Comparison of ENCODE assay signal across 8 cellular contexts in genomic region chr4:93788712-93789111, GRCh38. TPM values are rescaled to one million over a fixed set of nuclear protein-coding genes. Genes with fewer than 3 reads are reported as not detected.
DNase-seq lines count a peak whose midpoint lies in the region; ATAC-seq and TF ChIP-seq lines count a peak whose summit lies in the region.

No MANE protein-coding gene starts in this region.

- no peaks in the 10 kb centered on the region for H3K9me2 ChIP-seq in HCT116 (ENCODE audit: insufficient read depth)

- no peaks in the 10 kb centered on the region for H3K4me1 ChIP-seq in HCT116 (ENCODE audit: control insufficient read depth in 1 of 2, insufficient read depth in 2 of 2, low read length in 2 of 2)
- no peaks in the 10 kb centered on the region for H3K4me1 ChIP-seq in RWPE2 (ENCODE audit: insufficient read depth, poor library complexity, severe bottlenecking)
- no peaks in the 10 kb centered on the region for H3K4me1 ChIP-seq in spleen

- TF ChIP-seq RAD21 in HCT116 (IDR thresholded peaks at IDR 0.05; ENCODE audit: low read depth) = peak; percentile 36; the same call in 1 of the 2 replicates

- POLR2A ChIA-PET in HCT116 (lab: Charles Lee) = no interaction called here

- H3K4me3 ChIP-seq in HCT116 (replicated peaks in 1 of 2; ENCODE audit: low read depth in 1 of 2, low read length in 2 of 2) (no peak overlapping the region), RWPE2 (ENCODE audit: severe bottlenecking) (no peak overlapping the region), spleen (no peak overlapping the region)

- no peaks in the 10 kb centered on the region for H3K27me3 ChIP-seq in HCT116 (ENCODE audit: insufficient read depth, low read length)
- no peaks in the 10 kb centered on the region for H3K27me3 ChIP-seq in RWPE2 (ENCODE audit: insufficient read depth, poor library complexity, severe bottlenecking)
- no peaks in the 10 kb centered on the region for H3K27me3 ChIP-seq in spleen (replicated peaks in 1 of 7)

- no peaks in the 10 kb centered on the region for H4K20me1 ChIP-seq in HCT116 (ENCODE audit: insufficient read depth)

- H3K79me2 ChIP-seq in HCT116 (ENCODE audit: insufficient read depth, low read length) = no peaks in the 10 kb centered on the region

- ATAC-seq in HCT116 (peak; percentile 85), RWPE2 (ENCODE audit: low read depth) (peak; percentile 42; the same call in 1 of the 3 replicates), HG03097 (IDR thresholded peaks at IDR 0.05; ENCODE audit: low FRiP score, unreplicated experiment) (no peak)

- H3K9me3 ChIP-seq in HCT116 (ENCODE audit: control insufficient read depth in 1 of 2, insufficient read depth in 1 of 2, low read depth in 1 of 2, low read length in 2 of 2) (no peaks in the 10 kb centered on the region), RWPE2 (ENCODE audit: severe bottlenecking) (no peaks in the 10 kb centered on the region), spleen (no peaks in the 10 kb centered on the region)

- 83 to 95% (median 92%) methylated on average over 1 of the region's 1 CpG for WGBS in spleen, 5 donors

- H2AFZ ChIP-seq in HCT116 (ENCODE audit: low read depth, low read length, poor library complexity, severe bottlenecking) = peak overlapping the region; percentile 73

- DNase-seq in COR-L47 (lab: John Stamatoyannopoulos, UW) (peak; percentile 45), HCT116 (ENCODE audit: low read depth, low spot score) (peak; percentile 43), RWPE2 (ENCODE audit: low spot score) (no peak), iPS-NIHi11 (ENCODE audit: low spot score) (peak; percentile 39), spleen (no peak), NCI-H2107 treated with DMSO at 0.1 percent for 48 hours (lab: John Stamatoyannopoulos, UW; ENCODE audit: unreplicated experiment) (no peak)
- DNase-seq in activated CD4-positive, alpha-beta T cell treated with anti-CD3 and anti-CD28 coated beads, Interleukin-2, amount 50 U/mL, for 48 hours = no peak

- H3K9ac ChIP-seq in HCT116 (ENCODE audit: low read length) = no peak overlapping the region

- CTCF ChIA-PET in HCT116 (lab: Charles Lee) = no interaction called here

- intact Hi-C loops in HCT116 (cut with micrococcal nuclease) = loop anchor here (1.0 kb wide), 1 partner anchor 78 kb away; no protein-coding TSS in a partner anchor
- intact Hi-C loops in spleen (cut with DNase I; ENCODE audit: low total_unique reads) = no loop called here

- RAD21 ChIA-PET in HCT116 (lab: Charles Lee; ENCODE audit: low non-redundant PET in 1 of 2, low total read pairs in 2 of 2, uncharacterized antibody in 2 of 2, unreplicated experiment in 2 of 2) = no interaction called here

- no TSS peak for BruUV-seq in HCT116 (replicated peaks; lab: Mats Ljungman, UMichigan)

- TF ChIP-seq CTCF in HCT116 (IDR thresholded peaks at IDR 0.05 in 2 of 3, conservative IDR thresholded peaks at IDR 0.05 in 1 of 3; ENCODE audit: borderline replicate concordance in 1 of 3, insufficient read depth in 1 of 3, low read depth in 2 of 3, low read length in 2 of 3) (peak; percentile 38 to 67 (median 56); a peak in 5 of 6 replicates), RWPE2 (IDR thresholded peaks at IDR 0.05; ENCODE audit: poor library complexity, severe bottlenecking) (peak; percentile 59), spleen (IDR thresholded peaks at IDR 0.05 in 8 of 11, conservative IDR thresholded peaks at IDR 0.05 in 3 of 11) (no peak)

- TF ChIP-seq POLR2A in HCT116 (IDR thresholded peaks at IDR 0.05; ENCODE audit: borderline replicate concordance, extremely low read depth, insufficient read depth, insufficient read length) (no peak), spleen (IDR thresholded peaks at IDR 0.05) (no peak)

- H3K27ac ChIP-seq in HCT116 (ENCODE audit: low read depth, low read length) = no peak overlapping the region
- no peak overlapping the region for H3K27ac ChIP-seq in RWPE2 (ENCODE audit: poor library complexity, severe bottlenecking)
- H3K27ac ChIP-seq in spleen = no peak overlapping the region

- no peak overlapping the region for H3K4me2 ChIP-seq in HCT116 (ENCODE audit: low read length)

- no peaks in the 10 kb centered on the region for H3K36me3 ChIP-seq in HCT116 (ENCODE audit: control insufficient read depth in 1 of 2, insufficient read depth in 2 of 2, low read length in 2 of 2)
- no peaks in the 10 kb centered on the region for H3K36me3 ChIP-seq in RWPE2 (ENCODE audit: low read depth)
- no peaks in the 10 kb centered on the region for H3K36me3 ChIP-seq in spleen

TF ChIP-seq in HCT116, 20 proteins besides CTCF, POLR2A, EP300 and RAD21:
- TF ChIP-seq YY1 (IDR thresholded peaks at IDR 0.05; ENCODE audit: extremely low read depth, insufficient replicate concordance, low read depth, low read length) = no peak
- no peak for TF ChIP-seq EZH2phosphoT487 (IDR thresholded peaks at IDR 0.05; ENCODE audit: borderline replicate concordance)
- TF ChIP-seq MAX (IDR thresholded peaks at IDR 0.05) = no peak
- no peak for TF ChIP-seq SIN3A (IDR thresholded peaks at IDR 0.05; ENCODE audit: low read depth)
- no peak for TF ChIP-seq ELF1 (IDR thresholded peaks at IDR 0.05; ENCODE audit: borderline replicate concordance, low read depth)
- no peak for TF ChIP-seq EZH2 (IDR thresholded peaks at IDR 0.05)
- TF ChIP-seq ZFX (IDR thresholded peaks at IDR 0.05) = no peak
- TF ChIP-seq JUND (IDR thresholded peaks at IDR 0.05) = no peak
- no peak for TF ChIP-seq CBX3 (IDR thresholded peaks at IDR 0.05; ENCODE audit: low read depth)
TF ChIP-seq in HCT116: peak in this region for 0.

RNA-seq across cellular contexts. Expression of gene ATOH1, which starts 39.8 kb away (rescaled TPM):
- total RNA-seq in HCT116 (2021; ENCODE audit: unreplicated experiment) (not detected), spleen (not detected)
- polyA plus RNA-seq in HCT116 (2012) = 0.04 TPM in 1 of 2 replicates, not detected in the other
- polyA plus RNA-seq in spleen = not detected

Comparison
In these comparisons a context has a peak if more than half of its experiments do, and no peak if none do; other contexts are left out.
1. DNase-seq: peak in COR-L47 (single experiment), HCT116 (single experiment) and iPS-NIHi11 (single experiment); none in RWPE2 (single experiment), spleen (single experiment), activated CD4-positive, alpha-beta T cell treated with anti-CD3 and anti-CD28 coated beads, Interleukin-2, amount 50 U/mL, for 48 hours (0 of 2) and NCI-H2107 treated with DMSO at 0.1 percent for 48 hours (single experiment).
2. CTCF ChIP-seq: peak in HCT116 (3 of 3) and RWPE2 (single experiment); none in spleen (0 of 11).